Comparison of ENCODE assay signal across 2 cellular contexts in genomic region chr1:183427591-183427990, GRCh38. TPM values are rescaled to one million over a fixed set of nuclear protein-coding genes. Genes with fewer than 3 reads are reported as not detected.
"Had no signal": no experiment of that assay in that cellular context is flagged by ENCODE, and none has a peak within 500 bp of the region (broad histone marks: within the 10 kb centered on the region; RNA-seq: fewer than 3 reads in every experiment).

No MANE protein-coding gene starts in this region.

RNA-seq across cellular contexts. Expression of gene NMNAT2, which starts 9.4 kb away (rescaled TPM):
- total RNA-seq: mononuclear cell had no signal
- polyA plus RNA-seq: naive thymus-derived CD4-positive, alpha-beta T cell had no signal
